Comparison of ENCODE assay signal across 12 cellular contexts in the genomic region with DNA sequence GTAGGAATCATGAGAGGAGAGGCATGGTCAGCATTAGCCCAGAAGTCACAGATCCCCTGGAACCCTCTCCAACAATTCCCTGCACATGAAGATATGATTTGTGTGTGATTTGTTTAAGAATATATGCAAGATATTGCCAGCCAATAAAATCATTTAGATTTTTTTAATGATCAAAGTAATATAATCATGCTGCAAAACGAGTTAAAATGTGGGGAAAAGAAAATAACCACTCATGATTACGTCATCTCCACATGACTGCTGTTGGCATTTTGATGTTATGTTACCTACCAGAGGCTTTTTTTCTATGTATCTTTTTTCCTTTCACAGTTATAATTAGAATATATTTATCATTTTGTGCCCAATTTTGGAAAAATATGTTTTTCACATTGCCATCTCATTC. TPM values are rescaled to one million over a fixed set of nuclear protein-coding genes. Genes with fewer than 3 reads are reported as not detected.
A peak's percentile ranks its signal among the peaks of the same experiment; 100 is the strongest.
DNase-seq lines count a peak whose midpoint lies in the region; ATAC-seq, FAIRE-seq and TF ChIP-seq lines count a peak whose summit lies in the region.
"Had no signal": no experiment of that assay in that cellular context is flagged by ENCODE, and none has a peak within 500 bp of the region (broad histone marks: within the 10 kb centered on the region; RNA-seq: fewer than 3 reads in every experiment).

No MANE protein-coding gene starts in this region.

- FAIRE-seq in A549 (lab: Jason Lieb, UNC) = peak; percentile 43

- peaks cover 24% of the 10 kb centered on the region for H3K4me1 Mint-ChIP-seq in T-helper 17 cell

- H3K4me1 ChIP-seq in A549 (peaks cover 6% of the 10 kb centered on the region; the same call in 2 of the 3 replicates), DND-41 (ENCODE audit: insufficient read depth, low read length) (peaks cover 5% of the 10 kb centered on the region; the same call in 1 of the 2 replicates), spleen (peaks cover 0 to 20% (median 10%) of the 10 kb centered on the region in 6 donors), hepatocyte (ENCODE audit: insufficient read depth) (no peaks in the 10 kb centered on the region), A673 (ENCODE audit: insufficient read depth, low read length, poor library complexity, severe bottlenecking) (no peaks in the 10 kb centered on the region)
- H3K4me1 ChIP-seq: esophagus muscularis mucosa had no signal

- WGBS in A549 (ENCODE audit: missing lambda C conversion rate) = 55% methylated on average over 2 of the region's 2 CpGs
- whole genome bisulfite sequencing in spleen, 5 donors = 33 to 51% (median 47%) methylated on average over 2 of the region's 2 CpGs
- 67% methylated on average over 2 of the region's 2 CpGs for WGBS in hepatocyte (ENCODE audit: low lambda C conversion rate, missing lambda C conversion rate)

- no peak overlapping the region for H3K9ac ChIP-seq in DND-41 (ENCODE audit: low read depth, low read length)

- no peak overlapping the region for H3K27ac ChIP-seq in A549
- no peak overlapping the region for H3K27ac ChIP-seq in DND-41 (ENCODE audit: low read length)
- peak overlapping the region in 4 of 8 donors; percentile 4 to 20 (median 10) for H3K27ac ChIP-seq in spleen
- no peak overlapping the region for H3K27ac ChIP-seq in hepatocyte
- H3K27ac ChIP-seq in A673 (ENCODE audit: low read depth, low read length, poor library complexity, severe bottlenecking) = no peak overlapping the region
- H3K27ac ChIP-seq: esophagus muscularis mucosa had no signal

- H3K27me3 Mint-ChIP-seq in T-helper 17 cell = no peaks in the 10 kb centered on the region

- H3K4me3 ChIP-seq in A549 = no peak overlapping the region
- H3K4me3 ChIP-seq in DND-41 (ENCODE audit: low read depth in 1 of 2, low read length in 2 of 2) = no peak overlapping the region
- H3K4me3 ChIP-seq in epithelial cell of esophagus (ENCODE audit: low read length) = no peak overlapping the region
- H3K4me3 ChIP-seq in spleen = no peak overlapping the region
- no peak overlapping the region for H3K4me3 ChIP-seq in hepatocyte
- no peak overlapping the region for H3K4me3 ChIP-seq in A673 (ENCODE audit: low read depth, low read length, poor library complexity, severe bottlenecking)
- H3K4me3 ChIP-seq: esophagus muscularis mucosa had no signal

- H2AFZ ChIP-seq in DND-41 (ENCODE audit: low read depth, low read length) = no peak overlapping the region
- H2AFZ ChIP-seq in hepatocyte = no peak overlapping the region

- H4K20me1 ChIP-seq in DND-41 (ENCODE audit: insufficient read depth, low read length) = no peaks in the 10 kb centered on the region
- no peaks in the 10 kb centered on the region for H4K20me1 ChIP-seq in hepatocyte (ENCODE audit: insufficient read depth, poor library complexity, severe bottlenecking)

- H3K4me2 ChIP-seq in A549 (no peak overlapping the region), DND-41 (ENCODE audit: insufficient read depth, low read length) (no peak overlapping the region), hepatocyte (no peak overlapping the region)

- H3K79me2 ChIP-seq in DND-41 (ENCODE audit: insufficient read depth, low read length) (no peaks in the 10 kb centered on the region), hepatocyte (no peaks in the 10 kb centered on the region)

- H3K27ac Mint-ChIP-seq in T-helper 17 cell = peak overlapping the region; percentile 65

- POLR2A ChIA-PET in A549 (lab: Yijun Ruan, JAX) (no interaction called here), A673 (lab: Charles Lee; ENCODE audit: low non-redundant PET) (no interaction called here)

- TF ChIP-seq POLR2A in A549 (IDR thresholded peaks at IDR 0.05; ENCODE audit: low read length) = no peak
- no peak for TF ChIP-seq POLR2A in spleen (IDR thresholded peaks at IDR 0.05)

- TF ChIP-seq RAD21 in A549 (conservative IDR thresholded peaks at IDR 0.05 in 1 of 2, IDR thresholded peaks at IDR 0.05 in 1 of 2) = 0 out of 5 replicates have a peak, but pooled peaks of 1 of the 2 experiments have one; percentile 2

- no TSS peak for BruUV-seq in A673 (replicated peaks; lab: Mats Ljungman, UMichigan)

- ATAC-seq in A549 (peak in 1 of 2 experiments; percentile 30; a peak in 2 of 6 replicates), DND-41 (ENCODE audit: insufficient read depth, low read depth) (0 out of 3 replicates have a peak, but pooled peaks have one; percentile 12), T-helper 17 cell (peak; percentile 76), HG03108 (IDR thresholded peaks at IDR 0.05; ENCODE audit: unreplicated experiment) (no peak)

- TF ChIP-seq EP300 in A549 (IDR thresholded peaks at IDR 0.05) = no peak

- peak overlapping the region; percentile 64 for H3K4me3 Mint-ChIP-seq in T-helper 17 cell

- H3K36me3 ChIP-seq in DND-41 (ENCODE audit: insufficient read depth, low read length) (no peaks in the 10 kb centered on the region), spleen (no peaks in the 10 kb centered on the region), hepatocyte (replicated peaks; ENCODE audit: insufficient read depth, low read depth) (no peaks in the 10 kb centered on the region), A673 (ENCODE audit: insufficient read depth, low read length, poor library complexity, severe bottlenecking) (no peaks in the 10 kb centered on the region)

- DNase-seq in A549 (ENCODE audit: low read depth in 1 of 2, low spot score in 1 of 2) (no peak), DND-41 (no peak), T-helper 17 cell (no peak), epithelial cell of esophagus (ENCODE audit: low read depth) (peak; percentile 48), spleen (no peak), hepatocyte (ENCODE audit: low spot score) (no peak), A673 (ENCODE audit: low spot score) (no peak)
- DNase-seq: NCI-H226; stimulated activated CD4-positive, alpha-beta T cell treated with anti-CD3 and anti-CD28 coated beads, Interleukin-4, amount 100 ng/mL, for 4 hours had no signal

- intact Hi-C loops in spleen (cut with DNase I; ENCODE audit: low total_unique reads) = loop anchor here (5.0 to 10.0 kb wide), 2 partner anchors 73 to 365 kb away; a partner anchor contains a TSS
- intact Hi-C loops in A673 (cut with micrococcal nuclease; ENCODE audit: unreplicated experiment) = loop anchor here (2.0 to 5.0 kb wide), 2 partner anchors 367 to 575 kb away; no protein-coding TSS in a partner anchor

- no peak; the same call in 1 of the 3 replicates for TF ChIP-seq CTCF in A549 (IDR thresholded peaks at IDR 0.05)
- no peak for TF ChIP-seq CTCF in DND-41 (IDR thresholded peaks at IDR 0.05; ENCODE audit: borderline replicate concordance, extremely low read depth, low read length, poor library complexity, severe bottlenecking)
- no peak for TF ChIP-seq CTCF in epithelial cell of esophagus (IDR thresholded peaks at IDR 0.05; ENCODE audit: insufficient read depth, low read depth, low read length, missing control alignments)
- no peak for TF ChIP-seq CTCF in spleen (IDR thresholded peaks at IDR 0.05 in 8 of 11, conservative IDR thresholded peaks at IDR 0.05 in 3 of 11)
- no peak for TF ChIP-seq CTCF in hepatocyte (IDR thresholded peaks at IDR 0.05; ENCODE audit: poor library complexity)
- TF ChIP-seq CTCF in A673 (conservative IDR thresholded peaks at IDR 0.05; ENCODE audit: low read depth, low read length) = no peak

- H3K9me3 ChIP-seq in A549 (no peaks in the 10 kb centered on the region), DND-41 (ENCODE audit: insufficient read depth, low read length, severe bottlenecking) (no peaks in the 10 kb centered on the region), T-helper 17 cell (ENCODE audit: control insufficient read depth, low read length, poor library complexity, severe bottlenecking) (no peaks in the 10 kb centered on the region), spleen (no peaks in the 10 kb centered on the region), hepatocyte (ENCODE audit: low read depth) (no peaks in the 10 kb centered on the region), A673 (ENCODE audit: low read depth, low read length, poor library complexity, severe bottlenecking) (no peaks in the 10 kb centered on the region)
- H3K9me3 ChIP-seq: esophagus muscularis mucosa had no signal

- H3K27me3 ChIP-seq in DND-41 (ENCODE audit: insufficient read depth, low read length, poor library complexity) (no peaks in the 10 kb centered on the region), spleen (replicated peaks in 1 of 7) (no peaks in the 10 kb centered on the region), hepatocyte (peaks cover 3% of the 10 kb centered on the region), A673 (replicated peaks; ENCODE audit: insufficient read depth, low read depth, low read length, poor library complexity) (no peaks in the 10 kb centered on the region)

- CTCF ChIA-PET in A549 (lab: Yijun Ruan, JAX) = interaction anchor here (0.7 to 13.9 kb wide), 6 partner anchors 31 to 576 kb away, joined by 3 to 308 read pairs (median 6); a partner anchor contains a TSS
- CTCF ChIA-PET in A673 (lab: Charles Lee) = no interaction called here

- no peaks in the 10 kb centered on the region for H3K9me2 ChIP-seq in hepatocyte (replicated peaks; ENCODE audit: insufficient read depth)

- no peaks in the 10 kb centered on the region for H3K36me3 Mint-ChIP-seq in T-helper 17 cell (ENCODE audit: low read depth)

RNA-seq across cellular contexts. Expression of a gene that starts 22.4 kb away (rescaled TPM):
- polyA plus RNA-seq in A549 (2011; rRNA removed) = not detected in 2 replicates
- not detected in 2 replicates for polyA plus RNA-seq in A549 (2012; cell fraction: cytosol; rRNA removed)
- not detected in 2 replicates for polyA plus RNA-seq in A549 (2012; cell fraction: nucleus; rRNA removed)
- not detected in 3 replicates for polyA plus RNA-seq in A549 (2017; fragmentation: RNase III; extraction: RNeasy Plus Mini Kit Qiagen cat#74134 plus additional on column Dnase treatment)
- polyA minus RNA-seq in A549 (2011; rRNA and poly(A)+ RNA removed) = not detected in 2 replicates
- total RNA-seq in T-helper 17 cell = under 1 TPM in 1 of 2 donors, not detected in 1; 0.32 TPM
- not detected for total RNA-seq in spleen
- under 1 TPM in 1 of 3 donors, not detected in 2; 0.04 TPM for polyA plus RNA-seq in spleen
- total RNA-seq in hepatocyte = not detected in 2 replicates
- not detected in 2 replicates for polyA plus RNA-seq in hepatocyte
- not detected in 2 replicates for total RNA-seq in A673 (2021)
- total RNA-seq: esophagus muscularis mucosa, mucosa of gallbladder had no signal

RNA-seq across cellular contexts. Expression of a gene that starts 24.2 kb away (rescaled TPM):
- polyA plus RNA-seq in A549 (2011; rRNA removed) (not detected in 2 replicates), A549 (2017; fragmentation: RNase III; extraction: RNeasy Plus Mini Kit Qiagen cat#74134 plus additional on column Dnase treatment) (not detected in 3 replicates), spleen (under 1 TPM; 0.08 to 0.51 (median 0.22) TPM), hepatocyte (not detected in 2 replicates)
- not detected in 2 replicates for polyA plus RNA-seq in A549 (2012; cell fraction: cytosol; rRNA removed)
- not detected in 2 replicates for polyA plus RNA-seq in A549 (2012; cell fraction: nucleus; rRNA removed)
- not detected in 2 replicates for polyA minus RNA-seq in A549 (2011; rRNA and poly(A)+ RNA removed)
- total RNA-seq in T-helper 17 cell (under 1 TPM; 0.15 to 0.23 TPM), spleen (1 to 10 TPM; 1.3 to 3.9 (median 2.5) TPM), hepatocyte (0.20 TPM in 1 of 2 replicates, not detected in the other), A673 (2021) (not detected in 2 replicates)

RNA-seq across cellular contexts. Expression of a gene that starts 29.7 kb away (rescaled TPM):
- polyA plus RNA-seq in A549 (2011; rRNA removed) = 19.3 and 20.9 TPM in 2 replicates
- 44.5 and 55.6 TPM in 2 replicates for polyA plus RNA-seq in A549 (2012; cell fraction: cytosol; rRNA removed)
- 80.6 and 99.9 TPM in 2 replicates for polyA plus RNA-seq in A549 (2012; cell fraction: nucleus; rRNA removed)
- 29.7 to 31.8 TPM (median 30.0 TPM) in 3 replicates for polyA plus RNA-seq in A549 (2017; fragmentation: RNase III; extraction: RNeasy Plus Mini Kit Qiagen cat#74134 plus additional on column Dnase treatment)
- 38.6 and 41.0 TPM in 2 replicates for polyA minus RNA-seq in A549 (2011; rRNA and poly(A)+ RNA removed)
- 1 to 10 TPM; 9.5 to 9.6 TPM for total RNA-seq in T-helper 17 cell
- total RNA-seq in spleen = 10 to 100 TPM in 6 of 7 donors, 1 to 10 TPM in 1; 9.8 to 17.3 (median 12.5) TPM
- 1 to 10 TPM; 5.8 to 9.6 (median 8.8) TPM for polyA plus RNA-seq in spleen
- total RNA-seq in hepatocyte = 10.9 and 12.7 TPM in 2 replicates
- 3.9 and 6.7 TPM in 2 replicates for polyA plus RNA-seq in hepatocyte
- 18.1 and 23.3 TPM in 2 replicates for total RNA-seq in A673 (2021)

RNA-seq across cellular contexts. Expression of a gene that starts 50.4 kb away (rescaled TPM):
- polyA plus RNA-seq in A549 (2011; rRNA removed) (not detected in 2 replicates), A549 (2017; fragmentation: RNase III; extraction: RNeasy Plus Mini Kit Qiagen cat#74134 plus additional on column Dnase treatment) (not detected in 3 replicates), spleen (under 1 TPM in 1 of 3 donors, not detected in 2; 0.10 TPM), hepatocyte (not detected in 2 replicates)
- 0.03 TPM in 2 replicates for polyA plus RNA-seq in A549 (2012; cell fraction: cytosol; rRNA removed)
- 0.21 TPM in 1 of 2 replicates, not detected in the other for polyA plus RNA-seq in A549 (2012; cell fraction: nucleus; rRNA removed)
- polyA minus RNA-seq in A549 (2011; rRNA and poly(A)+ RNA removed) = not detected in 2 replicates
- total RNA-seq in T-helper 17 cell (not detected), spleen (not detected), hepatocyte (not detected in 2 replicates), A673 (2021) (not detected in 2 replicates)
- total RNA-seq: esophagus muscularis mucosa, mucosa of gallbladder had no signal

RNA-seq across cellular contexts. Expression of a gene that starts 52.2 kb away (rescaled TPM):
- polyA plus RNA-seq in A549 (2011; rRNA removed) = 18.4 and 21.0 TPM in 2 replicates
- polyA plus RNA-seq in A549 (2012; cell fraction: cytosol; rRNA removed) = 16.9 and 20.4 TPM in 2 replicates
- 19.9 and 28.5 TPM in 2 replicates for polyA plus RNA-seq in A549 (2012; cell fraction: nucleus; rRNA removed)
- 17.7 to 23.8 TPM (median 20.1 TPM) in 3 replicates for polyA plus RNA-seq in A549 (2017; fragmentation: RNase III; extraction: RNeasy Plus Mini Kit Qiagen cat#74134 plus additional on column Dnase treatment)
- polyA minus RNA-seq in A549 (2011; rRNA and poly(A)+ RNA removed) = 22.1 and 24.9 TPM in 2 replicates
- 10 to 100 TPM in 1 of 2 donors, 1 to 10 TPM in 1; 8.7 to 14.2 TPM for total RNA-seq in T-helper 17 cell
- 10 to 100 TPM in 6 of 7 donors, 1 to 10 TPM in 1; 9.0 to 24.1 (median 14.9) TPM for total RNA-seq in spleen
- 1 to 10 TPM; 4.0 to 8.4 (median 5.5) TPM for polyA plus RNA-seq in spleen
- total RNA-seq in hepatocyte = 4.8 and 7.1 TPM in 2 replicates
- 9.5 and 9.9 TPM in 2 replicates for polyA plus RNA-seq in hepatocyte
- 10.2 and 12.1 TPM in 2 replicates for total RNA-seq in A673 (2021)
